ENCODE assay signal across 23 cellular contexts in genomic region chr14:105952222-105952621, GRCh38.
"Had no signal": no experiment of that assay in that cellular context is flagged by ENCODE, and none has a peak within 500 bp of the region (broad histone marks: within the 10 kb centered on the region; RNA-seq: fewer than 3 reads in every experiment).

No MANE protein-coding gene starts in this region.

- H3K4me3 ChIP-seq: SJSA1, SK-N-MC had no signal

- H3K4me1 ChIP-seq: SJSA1 had no signal

- DNase-seq: KBM-7, MV-4-11, NCI-H1048, NCI-H1105, NCI-H1417, NCI-H146, NCI-H1694 treated with DMSO at 0.1 percent for 48 hours, NCI-H1930, NCI-H2081, NCI-H2107, NCI-H2171, NCI-H226, NCI-H446, NCI-H510A, NCI-H524 treated with DMSO at 0.1 percent for 48 hours, NCI-H69, NCI-H774, OCI-M1, Right ventricle myocardium superior, RPMI8226, SIG-M5 had no signal

- H3K9me3 ChIP-seq: SJSA1 had no signal

- H3K36me3 ChIP-seq: SJSA1 had no signal

- H3K27me3 ChIP-seq: SJSA1 had no signal

- H3K27ac ChIP-seq: SJSA1, SK-N-MC had no signal
